Comparison of ENCODE assay signal across 11 cellular contexts in the genomic region with DNA sequence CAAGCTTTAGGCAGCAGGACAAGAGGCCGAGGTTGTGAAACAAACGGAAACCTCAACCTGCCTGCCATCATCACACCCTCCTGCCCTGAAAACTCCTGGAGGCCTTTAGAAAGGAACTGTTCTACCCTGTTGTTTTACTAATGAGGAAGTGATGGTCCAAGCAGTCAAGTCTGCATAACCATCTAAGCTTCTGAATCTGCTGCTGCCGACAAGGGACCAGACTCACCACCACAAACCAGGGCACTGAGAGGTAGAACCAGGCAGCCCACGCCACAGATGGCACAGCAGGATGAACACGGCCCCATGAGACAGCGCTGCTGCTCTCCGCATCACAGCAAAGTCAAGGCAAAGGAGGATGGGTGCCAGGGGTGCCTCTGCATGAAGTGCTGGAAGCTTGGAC.
DNase-seq lines count a peak whose midpoint lies in the region; ATAC-seq, FAIRE-seq and TF ChIP-seq lines count a peak whose summit lies in the region.
"Had no signal": no experiment of that assay in that cellular context is flagged by ENCODE, and none has a peak within 500 bp of the region (broad histone marks: within the 10 kb centered on the region; RNA-seq: fewer than 3 reads in every experiment).

No MANE protein-coding gene starts in this region.

- H3K27ac ChIP-seq in GM12878 (ENCODE audit: control insufficient read depth, insufficient read depth) (peak overlapping the region; percentile 77), vagina (no peak overlapping the region)
- H3K27ac ChIP-seq: upper lobe of right lung had no signal

- no peak overlapping the region for H2AFZ ChIP-seq in GM12878 (ENCODE audit: control insufficient read depth, low read depth, low read length)

- FAIRE-seq in GM12878 (lab: Jason Lieb, UNC) = no peak

- ATAC-seq in GM18499 (IDR thresholded peaks at IDR 0.05; ENCODE audit: insufficient read depth, unreplicated experiment) = peak; percentile 22
- ATAC-seq in GM21360 (IDR thresholded peaks at IDR 0.05; ENCODE audit: unreplicated experiment) = peak; percentile 33
- peak; percentile 51 for ATAC-seq in HG03159 (IDR thresholded peaks at IDR 0.05; ENCODE audit: unreplicated experiment)
- peak; percentile 59 for ATAC-seq in GM12878

- 0 out of 2 replicates have a peak, but pooled peaks cover 5% of the 10 kb centered on the region for H4K20me1 ChIP-seq in GM12878 (ENCODE audit: control insufficient read depth, insufficient read depth)

- SMC1A ChIA-PET in GM12878 (lab: Charles Lee; ENCODE audit: uncharacterized antibody, unreplicated experiment) = interaction anchor here (0.8 to 10.1 kb wide), 15 partner anchors 10 to 114 kb away, joined by 4 to 108 read pairs (median 7); no protein-coding TSS in a partner anchor

- TF ChIP-seq CTCF in GM12878 (IDR thresholded peaks at IDR 0.05 in 2 of 3, conservative IDR thresholded peaks at IDR 0.05 in 1 of 3; ENCODE audit: control insufficient read depth in 2 of 3, extremely low read depth in 1 of 3, insufficient read depth in 1 of 3, low read depth in 3 of 3, low read length in 3 of 3) (no peak), vagina (IDR thresholded peaks at IDR 0.05) (no peak)

- TF ChIP-seq POLR2A in GM12878 (IDR thresholded peaks at IDR 0.05; ENCODE audit: low read depth, low read length) = peak; percentile 40; the same call in 1 of the 2 replicates
- no peak for TF ChIP-seq POLR2A in vagina (IDR thresholded peaks at IDR 0.05)

- peaks cover 23 to 35% of the 10 kb centered on the region in 2 experiments for H3K36me3 ChIP-seq in GM12878 (ENCODE audit: control insufficient read depth in 2 of 2, insufficient read depth in 2 of 2, low read length in 1 of 2)
- no peaks in the 10 kb centered on the region for H3K36me3 ChIP-seq in vagina
- H3K36me3 ChIP-seq: cardiac muscle cell had no signal

- peak overlapping the region; percentile 15 for H3K9ac ChIP-seq in GM12878 (ENCODE audit: control insufficient read depth, insufficient read depth, low read length)

- POLR2A ChIA-PET in GM12878 (lab: Charles Lee) = interaction anchor here (1.2 to 3.1 kb wide), 10 partner anchors 8 to 57 kb away, joined by 3 to 19 read pairs (median 6); no protein-coding TSS in a partner anchor

- CTCF ChIA-PET in GM12878 (lab: Yijun Ruan, JAX) = interaction anchor here (0.9 to 4.4 kb wide), 11 partner anchors 8 to 59 kb away, joined by 3 to 27 read pairs (median 4); no protein-coding TSS in a partner anchor

- no peak for DNase-seq in GM12878 (ENCODE audit: low read depth, low spot score)
- no peak for DNase-seq in NCI-H1436 treated with DMSO at 0.1 percent for 48 hours (lab: John Stamatoyannopoulos, UW)
- no peak for DNase-seq in stimulated activated CD4-positive, alpha-beta T cell treated with anti-CD3 and anti-CD28 coated beads, Interleukin-1b, Interleukin-23, amount 100 ng/mL, for 48 hours
- DNase-seq in Ammon's horn (ENCODE audit: low spot score) = no peak
- DNase-seq in vagina (ENCODE audit: extremely low spot score in 2 of 2) = no peak
- DNase-seq: NCI-H1105, upper lobe of right lung had no signal

- BruUV-seq in GM12878 (replicated peaks; lab: Mats Ljungman, UMichigan) = no TSS peak

- H3K4me3 ChIP-seq in GM12878 (peak overlapping the region; percentile 34; the same call in 1 of the 2 replicates), vagina (no peak overlapping the region)
- H3K4me3 ChIP-seq: cardiac muscle cell, upper lobe of right lung had no signal

- H3K4me2 ChIP-seq in GM12878 (ENCODE audit: control insufficient read depth, insufficient read depth) = peak overlapping the region; percentile 72

- WGBS in GM12878 (ENCODE audit: insufficient coverage, insufficient replicate concordance, low lambda C conversion rate, missing lambda C conversion rate) = 3% methylated on average over 7 of the region's 7 CpGs

- no peak for TF ChIP-seq RAD21 in GM12878 (IDR thresholded peaks at IDR 0.05; ENCODE audit: insufficient read depth, low read depth, low read length)

- intact Hi-C loops in GM12878 (cut with micrococcal nuclease; ENCODE audit: unreplicated experiment) = no loop called here
- intact Hi-C loops in vagina (cut with DNase I) = no loop called here

- RAD21 ChIA-PET in GM12878 (lab: Charles Lee; ENCODE audit: unreplicated experiment) = interaction anchor here (1.0 to 4.6 kb wide), 11 partner anchors 9 to 63 kb away, joined by 3 to 23 read pairs (median 10); no protein-coding TSS in a partner anchor

- H3K27me3 ChIP-seq in GM12878 (replicated peaks in 1 of 2; ENCODE audit: control insufficient read depth in 2 of 2, insufficient read depth in 2 of 2, low read length in 1 of 2) (no peaks in the 10 kb centered on the region), vagina (no peaks in the 10 kb centered on the region)
- H3K27me3 ChIP-seq: cardiac muscle cell, upper lobe of right lung had no signal

- H3K4me1 ChIP-seq in GM12878 (ENCODE audit: control insufficient read depth, insufficient read depth, low read length) = peaks cover 63% of the 10 kb centered on the region
- peaks cover 8% of the 10 kb centered on the region for H3K4me1 ChIP-seq in vagina

- no peak for TF ChIP-seq EP300 in GM12878 (IDR thresholded peaks at IDR 0.05; ENCODE audit: borderline replicate concordance in 1 of 2, control insufficient read depth in 1 of 2, low read depth in 2 of 2, low read length in 2 of 2)

- H3K9me3 ChIP-seq in GM12878 (replicated peaks; ENCODE audit: control insufficient read depth, insufficient read depth, low read length) (no peaks in the 10 kb centered on the region), vagina (no peaks in the 10 kb centered on the region)
- H3K9me3 ChIP-seq: upper lobe of right lung had no signal

- in situ Hi-C loops in GM12878 (cut with MboI) = no loop called here

- peaks cover 87% of the 10 kb centered on the region for H3K79me2 ChIP-seq in GM12878 (ENCODE audit: control insufficient read depth, insufficient read depth, low read length)

TF ChIP-seq in GM12878, 131 proteins besides CTCF, POLR2A, EP300 and RAD21:
- TF ChIP-seq SPI1 (IDR thresholded peaks at IDR 0.05; ENCODE audit: borderline replicate concordance, insufficient read depth, low read depth, low read length) (peak; percentile 80; the same call in 1 of the 2 replicates), TAF1 (IDR thresholded peaks at IDR 0.05; ENCODE audit: borderline replicate concordance, low read depth, low read length) (no peak)
TF ChIP-seq in GM12878: peak in this region for 1.
